Comparison of ENCODE assay signal across 9 cellular contexts in the genomic region with DNA sequence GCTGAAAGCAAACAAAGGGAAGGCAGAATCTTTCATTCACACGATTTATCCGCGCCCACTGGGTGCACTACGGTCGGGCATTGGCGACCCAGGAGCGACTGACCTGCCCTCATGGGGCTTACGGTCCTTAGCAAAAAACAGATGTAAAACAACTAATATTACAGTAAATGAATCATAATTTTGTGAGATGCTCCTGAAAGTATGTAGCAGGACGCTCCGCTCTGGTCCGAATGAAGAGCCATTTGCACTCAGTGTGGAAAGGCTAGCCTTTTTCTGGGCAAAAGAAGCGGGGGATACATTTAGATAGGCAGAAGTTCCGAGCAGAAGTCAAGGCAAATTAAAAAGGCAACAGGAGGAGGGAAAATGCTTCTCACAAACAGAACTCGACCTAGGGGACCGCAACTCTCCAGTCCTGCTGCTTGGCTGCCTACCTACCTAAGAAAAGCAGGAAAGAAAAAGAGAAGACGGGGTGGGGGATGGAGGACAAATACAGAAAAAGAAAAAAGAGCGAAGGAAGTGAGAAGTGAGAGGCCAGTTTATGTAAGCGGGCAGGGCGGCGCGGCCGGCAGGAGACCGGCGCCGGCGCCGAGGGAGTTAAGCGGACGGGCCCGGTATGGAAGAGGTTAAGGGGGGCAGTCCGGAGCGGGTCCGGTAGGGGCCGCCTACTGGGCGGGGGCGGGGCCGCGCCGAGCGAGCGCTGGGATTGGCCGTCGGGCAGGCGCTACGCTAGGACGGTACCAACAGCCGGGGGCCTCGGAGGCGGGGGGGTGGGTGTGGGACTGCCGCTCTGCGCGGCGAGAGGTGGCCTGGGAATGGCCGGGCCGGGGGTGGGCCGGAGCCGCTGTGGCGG. TPM values are rescaled to one million over a fixed set of nuclear protein-coding genes. Genes with fewer than 3 reads are reported as not detected.
DNase-seq lines count a peak whose midpoint lies in the region; ATAC-seq, FAIRE-seq and TF ChIP-seq lines count a peak whose summit lies in the region.
"Had no signal": no experiment of that assay in that cellular context is flagged by ENCODE, and none has a peak within 500 bp of the region (broad histone marks: within the 10 kb centered on the region; RNA-seq: fewer than 3 reads in every experiment).

A gene with protein sequence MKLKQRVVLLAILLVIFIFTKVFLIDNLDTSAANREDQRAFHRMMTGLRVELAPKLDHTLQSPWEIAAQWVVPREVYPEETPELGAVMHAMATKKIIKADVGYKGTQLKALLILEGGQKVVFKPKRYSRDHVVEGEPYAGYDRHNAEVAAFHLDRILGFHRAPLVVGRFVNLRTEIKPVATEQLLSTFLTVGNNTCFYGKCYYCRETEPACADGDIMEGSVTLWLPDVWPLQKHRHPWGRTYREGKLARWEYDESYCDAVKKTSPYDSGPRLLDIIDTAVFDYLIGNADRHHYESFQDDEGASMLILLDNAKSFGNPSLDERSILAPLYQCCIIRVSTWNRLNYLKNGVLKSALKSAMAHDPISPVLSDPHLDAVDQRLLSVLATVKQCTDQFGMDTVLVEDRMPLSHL (plus strand): TSS at position 770 of the 850 bp plus-strand sequence. CDS start 17,954 bp downstream, outside the sequence.

- TF ChIP-seq POLR2A in HepG2 (IDR thresholded peaks at IDR 0.05; ENCODE audit: insufficient read depth in 1 of 2, low read depth in 2 of 2, low read length in 2 of 2): no peak

- DNase-seq in NCI-H774 (lab: John Stamatoyannopoulos, UW) (peak; percentile 94), dermis blood vessel endothelial cell (peak; percentile 95), HepG2 (ENCODE audit: low spot score) (peak; percentile 84)
- DNase-seq in activated CD4-positive, alpha-beta memory T cell treated with anti-CD3 and anti-CD28 coated beads for 36 hours: peak; percentile 94
- peak; percentile 84 for DNase-seq in stimulated activated CD4-positive, alpha-beta T cell treated with anti-CD3 and anti-CD28 coated beads, Interleukin-2, amount 100 ng/mL, for 4 hours (ENCODE audit: low read depth)

- no peak for TF ChIP-seq CTCF in HepG2 (CRISPR knock-in tag; IDR thresholded peaks at IDR 0.05)

- H3K36me3 ChIP-seq in BLaER1 treated with 17β-estradiol and CSF1 and Interleukin-3, amounts not matched to agents 10 nM and 100 nM: no peaks in the 10 kb centered on the region
- H3K36me3 ChIP-seq in HepG2 (replicated peaks in 1 of 2; ENCODE audit: control insufficient read depth in 1 of 2, insufficient read depth in 2 of 2, low read length in 2 of 2): no peaks in the 10 kb centered on the region

- CTCF ChIA-PET in activated CD4-positive, alpha-beta memory T cell treated with anti-CD3 and anti-CD28 coated beads for 36 hours (lab: Charles Lee): interaction anchor here (2.3 kb wide), 1 partner anchor 22 kb away, joined by 13 read pairs; no protein-coding TSS in a partner anchor
- CTCF ChIA-PET in HepG2 (lab: Yijun Ruan, JAX; ENCODE audit: low intra/inter-chr PET ratio, low total read pairs): no interaction called here

- H3K27ac Mint-ChIP-seq in activated CD4-positive, alpha-beta memory T cell treated with anti-CD3 and anti-CD28 coated beads for 36 hours: peak within 1 kb of the TSS; percentile 85

- POLR2A ChIA-PET in activated CD4-positive, alpha-beta memory T cell treated with anti-CD3 and anti-CD28 coated beads for 36 hours (lab: Charles Lee): no interaction called here
- POLR2A ChIA-PET in HepG2 (lab: Yijun Ruan, JAX): no interaction called here

- H3K4me2 ChIP-seq in BLaER1 treated with 17β-estradiol and CSF1 and Interleukin-3, amounts not matched to agents 10 nM and 100 nM: peak within 1 kb of the TSS; percentile 81 to 93 (median 86)
- H3K4me2 ChIP-seq in HepG2 (ENCODE audit: low read depth, low read length): peak within 1 kb of the TSS; percentile 88

- no peak for TF ChIP-seq EP300 in HepG2 (IDR thresholded peaks at IDR 0.05; ENCODE audit: low read depth in 2 of 2, low read length in 2 of 2)
- TF ChIP-seq EP300 in HepG2 (CRISPR knock-in tag; IDR thresholded peaks at IDR 0.05; ENCODE audit: borderline replicate concordance): no peak

- peak within 1 kb of the TSS; percentile 94 to 99 (median 98) for H3K9ac ChIP-seq in BLaER1 treated with 17β-estradiol and CSF1 and Interleukin-3, amounts not matched to agents 10 nM and 100 nM
- H3K9ac ChIP-seq in HepG2 (ENCODE audit: insufficient read depth, low read depth, low read length): peak within 1 kb of the TSS; percentile 97

- no peaks in the 10 kb centered on the region for H3K9me3 ChIP-seq in BLaER1 treated with 17β-estradiol and CSF1 and Interleukin-3, amounts not matched to agents 10 nM and 100 nM (replicated peaks in 1 of 11)
- no peaks in the 10 kb centered on the region for H3K9me3 ChIP-seq in HepG2 (ENCODE audit: low read length)

- no peaks in the 10 kb centered on the region for H3K9me3 Mint-ChIP-seq in activated CD4-positive, alpha-beta memory T cell treated with anti-CD3 and anti-CD28 coated beads for 36 hours

- peaks cover 22 to 56% (median 38%) of the 10 kb centered on the region in 10 experiments for H3K4me1 ChIP-seq in BLaER1 treated with 17β-estradiol and CSF1 and Interleukin-3, amounts not matched to agents 10 nM and 100 nM
- peaks cover 53% of the 10 kb centered on the region for H3K4me1 ChIP-seq in HepG2 (ENCODE audit: insufficient read depth, low read length)

- H3K4me1 Mint-ChIP-seq in activated CD4-positive, alpha-beta memory T cell treated with anti-CD3 and anti-CD28 coated beads for 36 hours (ENCODE audit: low read depth): peaks cover 37% of the 10 kb centered on the region

- H3K27me3 ChIP-seq in BLaER1 treated with 17β-estradiol and CSF1 and Interleukin-3, amounts not matched to agents 10 nM and 100 nM: no peaks in the 10 kb centered on the region
- H3K27me3 ChIP-seq in HepG2 (ENCODE audit: control insufficient read depth in 1 of 2, insufficient read depth in 2 of 2, low read length in 2 of 2): no peaks in the 10 kb centered on the region

- peak within 1 kb of the TSS; percentile 89 for H2AFZ ChIP-seq in HepG2 (ENCODE audit: low read length)

- BruUV-seq in HepG2 (replicated peaks; lab: Mats Ljungman, UMichigan): no TSS peak

- TF ChIP-seq RAD21 in HepG2 (CRISPR knock-in tag; IDR thresholded peaks at IDR 0.05): peak; percentile 31; the same call in 1 of the 2 replicates

- intact Hi-C loops in activated CD4-positive, alpha-beta memory T cell treated with anti-CD3 and anti-CD28 coated beads for 36 hours (cut with micrococcal nuclease): loop anchor here (1.0 to 5.0 kb wide), 4 partner anchors 56 to 927 kb away; partner anchors contain the start of genes AXDND1, CEP350 and TOR1AIP1
- intact Hi-C loops in HepG2 (cut with micrococcal nuclease; ENCODE audit: unreplicated experiment): no loop called here

- no peaks in the 10 kb centered on the region for H3K27me3 Mint-ChIP-seq in activated CD4-positive, alpha-beta memory T cell treated with anti-CD3 and anti-CD28 coated beads for 36 hours

- H4K20me1 ChIP-seq in BLaER1 treated with 17β-estradiol and CSF1 and Interleukin-3, amounts not matched to agents 10 nM and 100 nM: peaks cover 0 to 37% (median 17%) of the 10 kb centered on the region in 11 experiments; a peak in 18 of 22 replicates
- H4K20me1 ChIP-seq in HepG2 (ENCODE audit: insufficient read depth, low read length): no peaks in the 10 kb centered on the region

- WGBS in HepG2 (ENCODE audit: low lambda C conversion rate): 26% methylated on average over 30 of the region's 58 CpGs

- no peaks in the 10 kb centered on the region for H3K36me3 Mint-ChIP-seq in activated CD4-positive, alpha-beta memory T cell treated with anti-CD3 and anti-CD28 coated beads for 36 hours

- peak; percentile 82 for ATAC-seq in GM19397 (IDR thresholded peaks at IDR 0.05; ENCODE audit: unreplicated experiment)
- ATAC-seq in HG03558 (IDR thresholded peaks at IDR 0.05; ENCODE audit: extremely low read depth, unreplicated experiment): peak; percentile 40
- ATAC-seq in HepG2: peak; percentile 88

- H3K27ac ChIP-seq in BLaER1 treated with 17β-estradiol and CSF1 and Interleukin-3, amounts not matched to agents 10 nM and 100 nM: peak within 1 kb of the TSS; percentile 94 to 99 (median 97)
- H3K27ac ChIP-seq in HepG2 (ENCODE audit: extremely low read length, insufficient read depth, low read length): peak within 1 kb of the TSS; percentile 97

- peaks cover 39% of the 10 kb centered on the region for H3K79me2 ChIP-seq in HepG2 (ENCODE audit: insufficient read depth, low read length)

- peak within 1 kb of the TSS; percentile 82 to 99 (median 94) for H3K4me3 ChIP-seq in BLaER1 treated with 17β-estradiol and CSF1 and Interleukin-3, amounts not matched to agents 10 nM and 100 nM
- H3K4me3 ChIP-seq in HepG2 (replicated peaks in 1 of 3; ENCODE audit: insufficient read depth in 1 of 3, low read depth in 2 of 3, low read length in 3 of 3): peak within 1 kb of the TSS; percentile 77 to 86 (median 86)

- FAIRE-seq in HepG2 (lab: Jason Lieb, UNC): no peak
- FAIRE-seq: colon had no signal

- peak within 1 kb of the TSS; percentile 87 for H3K4me3 Mint-ChIP-seq in activated CD4-positive, alpha-beta memory T cell treated with anti-CD3 and anti-CD28 coated beads for 36 hours

- in situ Hi-C loops in HepG2 (cut with HindIII; ENCODE audit: extremely low pct_ligation_motif_present, low pct_unique_long_range_greater_than_20kb): no loop called here

RNA-seq across cellular contexts. Expression of the gene that starts here (rescaled TPM):
- 10 to 100 TPM; 38.1 to 39.2 TPM for total RNA-seq in activated CD4-positive, alpha-beta memory T cell treated with anti-CD3 and anti-CD28 coated beads for 36 hours
- 27.4 and 45.2 TPM in 2 replicates for total RNA-seq in dermis blood vessel endothelial cell
- total RNA-seq in HepG2 (2016; rRNA removed; fragmentation: Illumina TruSeq; extraction: Trizol): 26.9 and 34.3 TPM in 2 replicates
- 17.9 and 21.4 TPM in 2 replicates for total RNA-seq in HepG2 (2016; cell fraction: cytosol; rRNA removed; fragmentation: Illumina TruSeq; extraction: Trizol; ENCODE audit: low read depth)
- 29.6 and 30.0 TPM in 2 replicates for total RNA-seq in HepG2 (2016; cell fraction: insoluble cytoplasmic fraction; rRNA removed; fragmentation: Illumina TruSeq; extraction: Trizol)
- total RNA-seq in HepG2 (2016; cell fraction: membrane; rRNA removed; fragmentation: Illumina TruSeq; extraction: Trizol): 27.6 and 35.5 TPM in 2 replicates
- total RNA-seq in HepG2 (2016; cell fraction: nucleus; rRNA removed; fragmentation: Illumina TruSeq; extraction: Trizol): 19.6 and 20.8 TPM in 2 replicates
- polyA plus RNA-seq in HepG2 (2011; rRNA removed): 13.4 and 13.8 TPM in 2 replicates
- polyA plus RNA-seq in HepG2 (2011; cell fraction: cytosol; rRNA removed): 10.4 and 13.6 TPM in 2 replicates
- 4.9 and 6.1 TPM in 2 replicates for polyA plus RNA-seq in HepG2 (2011; cell fraction: nucleus; rRNA removed)
- 15.3 and 18.2 TPM in 2 replicates for polyA plus RNA-seq in HepG2 (2012)
- polyA plus RNA-seq in HepG2 (2016; cell fraction: cytosol; fragmentation: Illumina TruSeq; extraction: Trizol; ENCODE audit: low read depth): 4.5 and 5.0 TPM in 2 replicates
- polyA plus RNA-seq in HepG2 (2016; cell fraction: insoluble cytoplasmic fraction; fragmentation: Illumina TruSeq; extraction: Trizol; ENCODE audit: low read depth): 22.3 and 22.7 TPM in 2 replicates
- polyA plus RNA-seq in HepG2 (2016; cell fraction: membrane; fragmentation: Illumina TruSeq; extraction: Trizol; ENCODE audit: low read depth): 15.3 and 16.4 TPM in 2 replicates
- polyA plus RNA-seq in HepG2 (2016; cell fraction: nucleus; fragmentation: Illumina TruSeq; extraction: Trizol; ENCODE audit: insufficient read depth, low read depth): 19.1 and 20.1 TPM in 2 replicates
- polyA minus RNA-seq in HepG2 (2011; rRNA and poly(A)+ RNA removed; ENCODE audit: low replicate concordance): 35.0 and 64.9 TPM in 2 replicates
- polyA minus RNA-seq in HepG2 (2011; cell fraction: cytosol; rRNA and poly(A)+ RNA removed): 19.3 and 22.5 TPM in 2 replicates
- 13.1 and 15.4 TPM in 2 replicates for polyA minus RNA-seq in HepG2 (2011; cell fraction: nucleus; rRNA and poly(A)+ RNA removed)

Comparison
In these comparisons a context has a peak if more than half of its experiments do, and no peak if none do; other contexts are left out.
1. Peak in every context shown above with its lines: DNase-seq, ATAC-seq, H3K4me3 ChIP-seq and H3K27ac ChIP-seq.